In genomic region chr15:90553248-90553745, GRCh38 we compare ENCODE assay signal across 12 cellular contexts. TPM values are rescaled to one million over a fixed set of nuclear protein-coding genes. Genes with fewer than 3 reads are reported as not detected.
DNase-seq lines count a peak whose midpoint lies in the region; ATAC-seq and TF ChIP-seq lines count a peak whose summit lies in the region.
"Had no signal": no experiment of that assay in that cellular context is flagged by ENCODE, and none has a peak within 500 bp of the region (broad histone marks: within the 10 kb centered on the region; RNA-seq: fewer than 3 reads in every experiment).

No MANE protein-coding gene starts in this region.

- DNase-seq in NCI-H1694 (lab: John Stamatoyannopoulos, UW): peak; percentile 11
- no peak for DNase-seq in NCI-H1694 treated with DMSO at 0.1 percent for 48 hours (lab: John Stamatoyannopoulos, UW)
- no peak for DNase-seq in mesothelial cell of epicardium (ENCODE audit: low spot score in 2 of 2, unreplicated experiment in 2 of 2)
- no peak for DNase-seq in type B pancreatic cell (ENCODE audit: extremely low spot score, unreplicated experiment)
- DNase-seq in activated CD4-positive, alpha-beta memory T cell treated with anti-CD3 and anti-CD28 coated beads, Interleukin-2, amount 10 ng/mL, durations not matched to agents 7 days and 5 days: no peak
- no peak for DNase-seq in WERI-Rb-1
- DNase-seq: islet precursor cell, NCI-H524 treated with DMSO at 0.1 percent for 48 hours had no signal

- H3K27me3 Mint-ChIP-seq in mesothelial cell of epicardium (ENCODE audit: low read depth) (no peaks in the 10 kb centered on the region), type B pancreatic cell (no peaks in the 10 kb centered on the region)
- H3K27me3 Mint-ChIP-seq in activated CD4-positive, alpha-beta memory T cell treated with anti-CD3 and anti-CD28 coated beads, Interleukin-2, amount 10 ng/mL, durations not matched to agents 7 days and 5 days: no peaks in the 10 kb centered on the region

- TF ChIP-seq CTCF in mesothelial cell of epicardium (IDR thresholded peaks at IDR 0.05; ENCODE audit: unreplicated experiment) (no peak), type B pancreatic cell (conservative IDR thresholded peaks at IDR 0.05) (no peak), WERI-Rb-1 (IDR thresholded peaks at IDR 0.05; ENCODE audit: low read depth, low read length) (no peak)

- H3K27ac Mint-ChIP-seq in mesothelial cell of epicardium (peak overlapping the region; percentile 70), type B pancreatic cell (peak overlapping the region; percentile 27)
- H3K27ac Mint-ChIP-seq in activated CD4-positive, alpha-beta memory T cell treated with anti-CD3 and anti-CD28 coated beads, Interleukin-2, amount 10 ng/mL, durations not matched to agents 7 days and 5 days: no peak overlapping the region

- H3K4me3 Mint-ChIP-seq in mesothelial cell of epicardium: no peak overlapping the region
- H3K4me3 Mint-ChIP-seq in type B pancreatic cell: no peak overlapping the region
- no peak overlapping the region for H3K4me3 Mint-ChIP-seq in activated CD4-positive, alpha-beta memory T cell treated with anti-CD3 and anti-CD28 coated beads, Interleukin-2, amount 10 ng/mL, durations not matched to agents 7 days and 5 days

- peaks cover 6% of the 10 kb centered on the region for H3K36me3 Mint-ChIP-seq in mesothelial cell of epicardium
- H3K36me3 Mint-ChIP-seq in type B pancreatic cell: peaks cover 17% of the 10 kb centered on the region
- H3K36me3 Mint-ChIP-seq in activated CD4-positive, alpha-beta memory T cell treated with anti-CD3 and anti-CD28 coated beads, Interleukin-2, amount 10 ng/mL, durations not matched to agents 7 days and 5 days (ENCODE audit: low read depth): peaks cover 60% of the 10 kb centered on the region

- POLR2A ChIA-PET in activated CD4-positive, alpha-beta memory T cell treated with anti-CD3 and anti-CD28 coated beads, Interleukin-2, amount 10 ng/mL, durations not matched to agents 7 days and 5 days (lab: Charles Lee): no interaction called here

- H3K4me3 ChIP-seq in WERI-Rb-1 (ENCODE audit: low read depth, low read length): no peak overlapping the region
- H3K4me3 ChIP-seq: cardiac muscle cell had no signal

- H3K27ac ChIP-seq in cingulate gyrus (ENCODE audit: low read depth, low read length) (peak overlapping the region; percentile 88), WERI-Rb-1 (no peak overlapping the region)
- H3K27ac ChIP-seq: 22Rv1, cardiac muscle cell had no signal

- no peak for ATAC-seq in GM18909 (IDR thresholded peaks at IDR 0.05; ENCODE audit: poor library complexity, unreplicated experiment)

- CTCF ChIA-PET in activated CD4-positive, alpha-beta memory T cell treated with anti-CD3 and anti-CD28 coated beads, Interleukin-2, amount 10 ng/mL, durations not matched to agents 7 days and 5 days (lab: Charles Lee): interaction anchor here (0.7 kb wide), 1 partner anchor 16 kb away, joined by 5 read pairs; no protein-coding TSS in a partner anchor

- H3K27me3 ChIP-seq in WERI-Rb-1 (ENCODE audit: insufficient read depth, low read depth, severe bottlenecking): no peaks in the 10 kb centered on the region
- H3K27me3 ChIP-seq: cardiac muscle cell had no signal

- H3K9me3 ChIP-seq in WERI-Rb-1 (ENCODE audit: severe bottlenecking): no peaks in the 10 kb centered on the region

- no peaks in the 10 kb centered on the region for H3K9me3 Mint-ChIP-seq in mesothelial cell of epicardium
- H3K9me3 Mint-ChIP-seq in type B pancreatic cell: no peaks in the 10 kb centered on the region
- no peaks in the 10 kb centered on the region for H3K9me3 Mint-ChIP-seq in activated CD4-positive, alpha-beta memory T cell treated with anti-CD3 and anti-CD28 coated beads, Interleukin-2, amount 10 ng/mL, durations not matched to agents 7 days and 5 days

- no peaks in the 10 kb centered on the region for H3K36me3 ChIP-seq in WERI-Rb-1
- H3K36me3 ChIP-seq: cardiac muscle cell had no signal

- H3K4me1 Mint-ChIP-seq in mesothelial cell of epicardium: peaks cover 31% of the 10 kb centered on the region
- H3K4me1 Mint-ChIP-seq in type B pancreatic cell (ENCODE audit: unreplicated experiment): peaks cover 33% of the 10 kb centered on the region
- H3K4me1 Mint-ChIP-seq in activated CD4-positive, alpha-beta memory T cell treated with anti-CD3 and anti-CD28 coated beads, Interleukin-2, amount 10 ng/mL, durations not matched to agents 7 days and 5 days: peaks cover 38% of the 10 kb centered on the region

RNA-seq across cellular contexts. Expression of gene CRTC3, which starts 23.6 kb away (rescaled TPM):
- total RNA-seq in mesothelial cell of epicardium (52.9 to 57.1 TPM (median 56.6 TPM) in 3 replicates), type B pancreatic cell (ENCODE audit: low replicate concordance) (26.2 and 31.4 TPM in 2 replicates)
- total RNA-seq in activated CD4-positive, alpha-beta memory T cell treated with anti-CD3 and anti-CD28 coated beads, Interleukin-2, amount 10 ng/mL, durations not matched to agents 7 days and 5 days: 10 to 100 TPM; 86.0 to 89.3 TPM
